In the genomic region with DNA sequence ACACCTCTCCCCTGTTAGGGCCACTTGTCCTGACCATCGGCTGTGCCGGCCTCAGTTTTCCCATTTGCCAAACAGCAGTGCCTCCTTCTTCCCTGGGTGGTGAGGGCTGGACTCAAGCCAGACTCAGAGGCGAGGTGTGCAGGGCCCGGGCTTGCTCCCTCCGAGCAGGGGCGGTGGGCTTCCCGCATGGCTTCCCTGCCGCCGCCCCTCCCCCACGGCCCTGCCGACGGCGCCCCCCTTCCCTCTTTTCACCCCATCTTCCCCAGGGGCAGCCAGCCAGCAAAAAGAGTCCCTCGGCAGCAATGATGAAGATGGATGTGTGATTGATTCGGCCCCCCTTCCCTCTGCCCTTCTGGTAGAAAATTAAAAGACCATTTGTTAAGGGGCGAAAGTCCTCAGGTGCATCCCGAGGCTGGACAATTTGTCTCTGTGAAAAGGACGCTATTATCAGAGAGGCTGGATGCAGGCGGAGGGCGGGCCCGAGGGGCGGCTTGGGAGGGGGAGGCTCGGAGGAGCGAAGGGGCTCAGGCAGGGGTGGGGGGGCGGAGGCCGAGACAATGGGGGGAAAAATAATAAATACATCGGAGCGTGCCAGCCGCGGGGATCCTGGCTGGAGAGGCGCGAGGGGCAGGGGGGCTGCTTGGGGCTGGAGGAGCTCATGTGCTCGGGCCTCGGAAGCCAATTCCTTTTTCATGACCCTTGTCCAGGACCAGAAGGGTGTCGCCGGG, we compare ENCODE assay signal across 14 cellular contexts. TPM values are rescaled to one million over a fixed set of nuclear protein-coding genes. Genes with fewer than 3 reads are reported as not detected.
DNase-seq lines count a peak whose midpoint lies in the region; ATAC-seq lines count a peak whose summit lies in the region.
"Had no signal": no experiment of that assay in that cellular context is flagged by ENCODE, and none has a peak within 500 bp of the region (broad histone marks: within the 10 kb centered on the region; RNA-seq: fewer than 3 reads in every experiment).

No MANE protein-coding gene starts in this region.

- peaks cover 9% of the 10 kb centered on the region for H3K4me1 ChIP-seq in iPS-15b (ENCODE audit: control insufficient read depth, insufficient read depth, low read length)
- H3K4me1 ChIP-seq in neuronal stem cell (ENCODE audit: control insufficient read depth in 2 of 2, insufficient read depth in 1 of 2, low read depth in 1 of 2, low read length in 2 of 2): peaks cover 0 to 21% of the 10 kb centered on the region in 2 donors

- ATAC-seq in left colon (no peak), HG02885 (IDR thresholded peaks at IDR 0.05; ENCODE audit: poor library complexity, unreplicated experiment) (no peak)

- H2AFZ ChIP-seq in neuronal stem cell (ENCODE audit: low read length): peak overlapping the region; percentile 29
- H2AFZ ChIP-seq: GM23248 had no signal

- no peak overlapping the region for H2BK12ac ChIP-seq in neuronal stem cell (ENCODE audit: low read length)

- DNase-seq in H7 (peak; percentile 67), NCI-H2227 (lab: John Stamatoyannopoulos, UW; ENCODE audit: unreplicated experiment) (peak; percentile 72), neuronal stem cell (ENCODE audit: low spot score) (peak; percentile 44), SKM-1 (lab: John Stamatoyannopoulos, UW; ENCODE audit: unreplicated experiment) (no peak), left colon (no peak)
- DNase-seq: AML-193, GM23248, KBM-7, NCI-H1436, NCI-H2029, NCI-H2171 treated with DMSO at 0.1 percent for 48 hours had no signal

- H3K4me2 ChIP-seq in neuronal stem cell (ENCODE audit: insufficient read depth, low read length, poor library complexity, severe bottlenecking): peak overlapping the region; percentile 53

- peak overlapping the region; percentile 34 for H3K27ac ChIP-seq in neuronal stem cell (replicated peaks; ENCODE audit: low read length)
- H3K27ac ChIP-seq: C4-2B, GM23248 had no signal

- no peaks in the 10 kb centered on the region for H3K9me3 ChIP-seq in iPS-15b (ENCODE audit: control insufficient read depth, insufficient read depth, low read length)
- H3K9me3 ChIP-seq in neuronal stem cell (replicated peaks in 1 of 2; ENCODE audit: control insufficient read depth in 2 of 2, insufficient read depth in 1 of 2, low read depth in 1 of 2, low read length in 2 of 2): peaks cover 5 to 8% of the 10 kb centered on the region in 2 donors

- no peak overlapping the region for H4K91ac ChIP-seq in neuronal stem cell (ENCODE audit: low read depth, low read length, poor library complexity)

- intact Hi-C loops in left colon (cut with DNase I, micrococcal nuclease): no loop called here

- no peak overlapping the region for H2BK5ac ChIP-seq in neuronal stem cell (ENCODE audit: low read length)

- H4K8ac ChIP-seq in neuronal stem cell (ENCODE audit: low read depth, low read length): no peak overlapping the region

- H2AK5ac ChIP-seq in neuronal stem cell (ENCODE audit: low read depth, low read length): peak overlapping the region; percentile 72

- H3K9ac ChIP-seq in iPS-15b (ENCODE audit: low read depth, low read length) (no peak overlapping the region), neuronal stem cell (ENCODE audit: low read depth, low read length, poor library complexity) (no peak overlapping the region)
- H3K9ac ChIP-seq: GM23248 had no signal

- no CpG with 5 or more reads among the region's 36 CpGs for WGBS in neuronal stem cell (ENCODE audit: extremely low coverage in 2 of 2, insufficient read length in 2 of 2, insufficient replicate concordance in 1 of 2), 2 donors

- H3K4me3 ChIP-seq in H7 (ENCODE audit: insufficient read depth, low read depth, low read length) (peak overlapping the region; percentile 16; the same call in 1 of the 2 replicates), iPS-15b (ENCODE audit: low read depth, low read length) (peak overlapping the region; percentile 35), neuronal stem cell (ENCODE audit: low read length in 2 of 2) (no peak overlapping the region)
- H3K4me3 ChIP-seq: GM23248 had no signal

- peaks cover 2% of the 10 kb centered on the region for H3K79me1 ChIP-seq in neuronal stem cell (ENCODE audit: low read depth, low read length)

- no peaks in the 10 kb centered on the region for H3K36me3 ChIP-seq in H7 (replicated peaks; ENCODE audit: control insufficient read depth, insufficient read depth, low read length)
- H3K36me3 ChIP-seq in iPS-15b (ENCODE audit: control insufficient read depth, insufficient read depth, low read length): no peaks in the 10 kb centered on the region
- no peaks in the 10 kb centered on the region for H3K36me3 ChIP-seq in neuronal stem cell (replicated peaks in 1 of 2; ENCODE audit: control insufficient read depth in 2 of 2, insufficient read depth in 2 of 2, low read length in 2 of 2)

- H3K27me3 ChIP-seq in H7 (ENCODE audit: control insufficient read depth, insufficient read depth, low read length) (peaks cover 53% of the 10 kb centered on the region), iPS-15b (ENCODE audit: control insufficient read depth, insufficient read depth, low read length) (peaks cover 40% of the 10 kb centered on the region), neuronal stem cell (ENCODE audit: control insufficient read depth in 3 of 3, insufficient read depth in 3 of 3, low read depth in 1 of 3, low read length in 3 of 3) (peaks cover 0 to 92% (median 3%) of the 10 kb centered on the region in 3 experiments)

- H3K18ac ChIP-seq in neuronal stem cell (ENCODE audit: low read length): peak overlapping the region; percentile 95

- no peak overlapping the region for H2BK15ac ChIP-seq in neuronal stem cell (ENCODE audit: low read length)

- no peak overlapping the region for H3K14ac ChIP-seq in neuronal stem cell (ENCODE audit: low read length)

- H2BK120ac ChIP-seq in neuronal stem cell (ENCODE audit: low read depth, low read length): peak overlapping the region; percentile 38

- H3K4ac ChIP-seq in neuronal stem cell (ENCODE audit: low read length): no peak overlapping the region

- no peak overlapping the region for H3K23ac ChIP-seq in neuronal stem cell (ENCODE audit: low read depth, low read length, poor library complexity)

RNA-seq across cellular contexts. Expression of gene LHX5, which starts 48.0 kb away (rescaled TPM):
- total RNA-seq in H7 (2014; rRNA removed; shearing (Covaris generic)): 0.07 and 0.85 TPM in 2 replicates
- polyA plus RNA-seq in neuronal stem cell (2013, experiment 1 of 2): 8.4 TPM
- polyA plus RNA-seq in neuronal stem cell (2013, experiment 2 of 2): 8.3 TPM
- total RNA-seq in left colon: not detected
- total RNA-seq: GM23248 had no signal
- polyA plus RNA-seq: GM23248 had no signal

Comparison
In these comparisons a context has a peak if more than half of its experiments do, and no peak if none do; other contexts are left out.
1. DNase-seq: peak in H7 (single experiment), NCI-H2227 (single experiment) and neuronal stem cell (single experiment); none in SKM-1 (single experiment) and left colon (0 of 2).
2. H3K4me3 ChIP-seq: peak in H7 (single experiment) and iPS-15b (single experiment); none in neuronal stem cell (0 of 2).